8 cellular contexts compared by ENCODE assay signal in the genomic region with DNA sequence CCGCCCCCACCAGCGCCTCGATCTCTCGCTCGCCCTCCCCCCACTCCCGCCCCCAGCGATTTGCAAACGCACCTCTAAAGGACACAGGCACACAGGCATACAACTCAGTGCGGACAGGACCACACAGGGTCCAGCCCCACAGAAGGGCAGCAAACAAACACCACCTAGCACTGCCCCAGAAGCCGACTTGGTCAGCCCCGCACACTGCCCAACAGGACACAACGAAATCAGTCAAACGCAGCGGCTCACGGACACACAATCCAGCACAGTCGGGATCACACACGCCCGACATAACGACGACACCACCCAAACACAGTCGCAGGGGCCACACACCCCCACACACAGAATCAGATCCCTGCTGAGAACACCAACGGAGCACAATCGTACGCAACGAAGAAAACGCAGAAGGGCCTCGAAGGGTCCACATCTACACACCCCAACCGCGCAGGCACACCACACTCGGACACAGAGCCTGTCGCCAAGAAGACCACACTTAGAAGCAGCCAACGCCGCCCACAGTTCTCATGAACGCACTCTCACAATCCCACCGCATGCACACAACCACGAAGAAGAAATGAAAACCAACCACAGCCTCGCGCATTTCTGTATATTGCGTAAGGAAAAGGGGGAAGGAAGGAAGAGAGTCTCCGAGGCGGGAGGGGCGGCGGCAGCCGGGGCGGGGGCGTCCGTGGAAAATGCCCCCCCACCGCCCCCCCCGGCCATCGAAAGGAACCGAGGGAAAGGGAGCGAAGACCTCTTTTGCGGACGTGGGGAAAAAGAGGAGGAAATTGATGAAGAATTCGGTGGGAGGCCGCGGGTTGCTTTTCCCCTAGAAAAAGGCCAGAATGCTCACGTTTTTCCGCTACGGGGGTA. TPM values are rescaled to one million over a fixed set of nuclear protein-coding genes. Genes with fewer than 3 reads are reported as not detected.
A peak's percentile ranks its signal among the peaks of the same experiment; 100 is the strongest.
DNase-seq lines count a peak whose midpoint lies in the region; ATAC-seq and TF ChIP-seq lines count a peak whose summit lies in the region.

No MANE protein-coding gene starts in this region.

- WGBS in heart right ventricle, 2 donors = 2 to 3% methylated on average over 55 to 60 of the region's 60 CpGs

- TF ChIP-seq CTCF in heart right ventricle (IDR thresholded peaks at IDR 0.05) (no peak), progenitor cell of endocrine pancreas (IDR thresholded peaks at IDR 0.05; ENCODE audit: unreplicated experiment) (no peak)

- TF ChIP-seq EP300 in Ishikawa (IDR thresholded peaks at IDR 0.05; ENCODE audit: borderline replicate concordance) = no peak

- peaks cover 6 to 56% (median 30%) of the 10 kb centered on the region in 9 donors for H3K4me1 ChIP-seq in heart right ventricle

- H3K9me3 Mint-ChIP-seq in activated naive CD4-positive, alpha-beta T cell treated with anti-CD3 and anti-CD28 coated beads, Interleukin-2, amount 10 ng/mL, durations not matched to agents 7 days and 5 days = no peaks in the 10 kb centered on the region
- H3K9me3 Mint-ChIP-seq in progenitor cell of endocrine pancreas (ENCODE audit: low read depth) = no peaks in the 10 kb centered on the region

- ATAC-seq in heart right ventricle = peak; percentile 16 to 73 (median 51)
- ATAC-seq in GM18909 (IDR thresholded peaks at IDR 0.05; ENCODE audit: poor library complexity, unreplicated experiment) = no peak
- no peak for ATAC-seq in HG03460 (IDR thresholded peaks at IDR 0.05; ENCODE audit: unreplicated experiment)

- H3K27ac ChIP-seq in heart right ventricle = peak overlapping the region; percentile 70 to 95 (median 89)

- intact Hi-C loops in heart right ventricle (cut with DNase I) = loop anchor here in 1 of 10 donors (2.0 kb wide), 1 partner anchor 39 kb away; no protein-coding TSS in a partner anchor

- H3K36me3 ChIP-seq in heart right ventricle = no peaks in the 10 kb centered on the region

- H3K27ac Mint-ChIP-seq in activated naive CD4-positive, alpha-beta T cell treated with anti-CD3 and anti-CD28 coated beads, Interleukin-2, amount 10 ng/mL, durations not matched to agents 7 days and 5 days = peak overlapping the region; percentile 46
- H3K27ac Mint-ChIP-seq in progenitor cell of endocrine pancreas = peak overlapping the region; percentile 91

- H3K27me3 Mint-ChIP-seq in activated naive CD4-positive, alpha-beta T cell treated with anti-CD3 and anti-CD28 coated beads, Interleukin-2, amount 10 ng/mL, durations not matched to agents 7 days and 5 days = peaks cover 100% of the 10 kb centered on the region
- peaks cover 97% of the 10 kb centered on the region for H3K27me3 Mint-ChIP-seq in progenitor cell of endocrine pancreas

- no peak for TF ChIP-seq RAD21 in Ishikawa (IDR thresholded peaks at IDR 0.05; ENCODE audit: low read depth)

- peak overlapping the region; percentile 38 to 72 (median 58) for H3K4me3 ChIP-seq in heart right ventricle

- H3K27me3 ChIP-seq in heart right ventricle = peaks cover 32 to 95% (median 81%) of the 10 kb centered on the region in 7 donors

- no peaks in the 10 kb centered on the region for H3K9me3 ChIP-seq in heart right ventricle

- CTCF ChIA-PET in activated naive CD4-positive, alpha-beta T cell treated with anti-CD3 and anti-CD28 coated beads, Interleukin-2, amount 10 ng/mL, durations not matched to agents 7 days and 5 days (lab: Charles Lee) = no interaction called here

- DNase-seq in AML-193 (lab: John Stamatoyannopoulos, UW) (peak; percentile 17 to 28), heart right ventricle (peak; percentile 30 to 57), progenitor cell of endocrine pancreas (ENCODE audit: low spot score, unreplicated experiment) (no peak), RPMI8226 (no peak)
- DNase-seq in activated naive CD4-positive, alpha-beta T cell treated with anti-CD3 and anti-CD28 coated beads, Interleukin-2, amount 10 ng/mL, durations not matched to agents 7 days and 5 days = peak; percentile 29

- peak overlapping the region; percentile 40 for H3K4me3 Mint-ChIP-seq in activated naive CD4-positive, alpha-beta T cell treated with anti-CD3 and anti-CD28 coated beads, Interleukin-2, amount 10 ng/mL, durations not matched to agents 7 days and 5 days
- H3K4me3 Mint-ChIP-seq in progenitor cell of endocrine pancreas (ENCODE audit: low read depth) = peak overlapping the region; percentile 49

- peaks cover 28% of the 10 kb centered on the region for H3K4me1 Mint-ChIP-seq in activated naive CD4-positive, alpha-beta T cell treated with anti-CD3 and anti-CD28 coated beads, Interleukin-2, amount 10 ng/mL, durations not matched to agents 7 days and 5 days
- H3K4me1 Mint-ChIP-seq in progenitor cell of endocrine pancreas (ENCODE audit: low read depth) = peaks cover 7% of the 10 kb centered on the region

- peaks cover 4% of the 10 kb centered on the region for H3K36me3 Mint-ChIP-seq in activated naive CD4-positive, alpha-beta T cell treated with anti-CD3 and anti-CD28 coated beads, Interleukin-2, amount 10 ng/mL, durations not matched to agents 7 days and 5 days
- H3K36me3 Mint-ChIP-seq in progenitor cell of endocrine pancreas (ENCODE audit: insufficient read depth) = no peaks in the 10 kb centered on the region

TF ChIP-seq in Ishikawa, 13 proteins besides CTCF, POLR2A, EP300 and RAD21:
- TF ChIP-seq CEBPB (IDR thresholded peaks at IDR 0.05) (peak; percentile 58; the same call in 1 of the 2 replicates), CREB1 (IDR thresholded peaks at IDR 0.05; ENCODE audit: low read depth) (no peak), TCF12 (IDR thresholded peaks at IDR 0.05; ENCODE audit: low read depth) (no peak), YY1 (IDR thresholded peaks at IDR 0.05; ENCODE audit: low read depth) (no peak)

RNA-seq across cellular contexts. Expression of a gene that starts 0.5 kb away (rescaled TPM):
- total RNA-seq in heart right ventricle = 1 to 10 TPM; 1.8 to 5.0 (median 4.0) TPM
- polyA plus RNA-seq in heart right ventricle = 1 to 10 TPM; 2.4 to 7.4 TPM
- not detected in 2 replicates for total RNA-seq in progenitor cell of endocrine pancreas

RNA-seq across cellular contexts. Expression of a gene that starts 41.7 kb away (rescaled TPM):
- total RNA-seq in heart right ventricle (under 1 TPM in 2 of 10 donors, not detected in 8; 0.44 to 0.78 TPM), progenitor cell of endocrine pancreas (not detected in 2 replicates)
- under 1 TPM; 0.23 to 0.51 TPM for polyA plus RNA-seq in heart right ventricle

Comparison
In these comparisons a context has a peak if more than half of its experiments do, and no peak if none do; other contexts are left out.
1. DNase-seq: peak in AML-193 (2 of 2), activated naive CD4-positive, alpha-beta T cell treated with anti-CD3 and anti-CD28 coated beads, Interleukin-2, amount 10 ng/mL, durations not matched to agents 7 days and 5 days (single experiment) and heart right ventricle (2 of 2); none in progenitor cell of endocrine pancreas (single experiment) and RPMI8226 (single experiment).
2. ATAC-seq: peak in heart right ventricle (8 of 8); none in GM18909 (single experiment) and HG03460 (single experiment).